Comparison of ENCODE assay signal across 8 cellular contexts in genomic region chr11:134045799-134046635, GRCh38. TPM values are rescaled to one million over a fixed set of nuclear protein-coding genes. Genes with fewer than 3 reads are reported as not detected.
DNase-seq lines count a peak whose midpoint lies in the region; ATAC-seq and TF ChIP-seq lines count a peak whose summit lies in the region.

No MANE protein-coding gene starts in this region.

- H3K9ac ChIP-seq in neural cell (ENCODE audit: low read length): no peak overlapping the region

- no peaks in the 10 kb centered on the region for H3K9me2 ChIP-seq in neural cell (ENCODE audit: insufficient read depth, low read length)

- H3K27me3 ChIP-seq in neural cell (ENCODE audit: insufficient read depth, low read depth, low read length): no peaks in the 10 kb centered on the region

- H3K36me3 Mint-ChIP-seq in brain: no peaks in the 10 kb centered on the region

- H3K36me3 ChIP-seq in neural cell (ENCODE audit: insufficient read depth, low read length): no peaks in the 10 kb centered on the region

- no peak overlapping the region for H3K27ac ChIP-seq in neural cell (ENCODE audit: low read length)

- DNase-seq in DMS153 (lab: John Stamatoyannopoulos, UW) (peak; percentile 52), NCI-H2029 (lab: John Stamatoyannopoulos, UW) (peak; percentile 38), SIG-M5 treated with dmso at 0.1 percent for 504 hours (lab: John Stamatoyannopoulos, UW; ENCODE audit: unreplicated experiment) (no peak), NOMO-1 treated with DMSO at 0.1 percent for 48 hours (lab: John Stamatoyannopoulos, UW; ENCODE audit: unreplicated experiment) (no peak), G401 (ENCODE audit: low spot score) (no peak)

- H3K27me3 Mint-ChIP-seq in brain: peaks cover 3% of the 10 kb centered on the region

- no peak overlapping the region for H2AFZ ChIP-seq in neural cell (ENCODE audit: low read depth, low read length)

- no peak for ATAC-seq in GM18870 (IDR thresholded peaks at IDR 0.05; ENCODE audit: unreplicated experiment)

- no peak for TF ChIP-seq EP300 in neural cell (conservative IDR thresholded peaks at IDR 0.05; ENCODE audit: poor library complexity, severe bottlenecking)

- peaks cover 85% of the 10 kb centered on the region for H3K4me1 Mint-ChIP-seq in brain

- peaks cover 0 to 7% (median 0%) of the 10 kb centered on the region in 5 experiments for H3K9me3 Mint-ChIP-seq in brain

- in situ Hi-C loops in G401 (cut with HindIII; ENCODE audit: low sequenced_read_pairs): no loop called here

- H3K4me3 Mint-ChIP-seq in brain: no peak overlapping the region

- H3K27ac Mint-ChIP-seq in brain: peak overlapping the region in 3 of 5 experiments; percentile 2 to 74 (median 56)

- no peak overlapping the region for H3K4me2 ChIP-seq in neural cell (ENCODE audit: low read length)

- peak; percentile 71 for TF ChIP-seq RAD21 in neural cell (conservative IDR thresholded peaks at IDR 0.05)

- no peaks in the 10 kb centered on the region for H3K79me2 ChIP-seq in neural cell (replicated peaks; ENCODE audit: insufficient read depth, low read length)

- H3K4me3 ChIP-seq in neural cell (ENCODE audit: low read length): no peak overlapping the region

- H3K9me3 ChIP-seq in neural cell (ENCODE audit: low read length): no peaks in the 10 kb centered on the region

- no peaks in the 10 kb centered on the region for H3F3A ChIP-seq in neural cell (ENCODE audit: insufficient read depth, low read length, poor library complexity, severe bottlenecking)

- TF ChIP-seq CTCF in brain (conservative IDR thresholded peaks at IDR 0.05): peak; percentile 83 to 84
- peak; percentile 63 for TF ChIP-seq CTCF in neural cell (IDR thresholded peaks at IDR 0.05; ENCODE audit: poor library complexity, severe bottlenecking)

- H4K20me1 ChIP-seq in neural cell (ENCODE audit: insufficient read depth): no peaks in the 10 kb centered on the region

TF ChIP-seq in neural cell, 6 proteins besides CTCF, POLR2A, EP300 and RAD21:
- TF ChIP-seq REST (IDR thresholded peaks at IDR 0.05; ENCODE audit: borderline replicate concordance) (no peak), SMC3 (conservative IDR thresholded peaks at IDR 0.05; ENCODE audit: poor library complexity) (peak; percentile 75)

RNA-seq across cellular contexts. Expression of gene JAM3, which starts 22.9 kb away (rescaled TPM):
- polyA plus RNA-seq in brain (ENCODE audit: insufficient read depth, low read depth, low replicate concordance) (125 TPM), neural cell (46.1 and 58.5 TPM in 2 replicates)
- 67.8 and 69.1 TPM in 2 replicates for polyA minus RNA-seq in neural cell
- total RNA-seq in G401 (2014; rRNA removed; shearing (Covaris generic)): 35.9 and 41.8 TPM in 2 replicates

Comparison
In these comparisons a context has a peak if more than half of its experiments do, and no peak if none do; other contexts are left out.
1. DNase-seq: peak in DMS153 (single experiment) and NCI-H2029 (single experiment); none in SIG-M5 treated with dmso at 0.1 percent for 504 hours (single experiment), NOMO-1 treated with DMSO at 0.1 percent for 48 hours (single experiment) and G401 (single experiment).